In genomic region chr16:19135201-19135838, GRCh38 we compare ENCODE assay signal across 3 cellular contexts.
TF ChIP-seq lines count a peak whose summit lies in the region.

No MANE protein-coding gene starts in this region.

TF ChIP-seq in A549, 52 proteins besides CTCF, POLR2A, EP300 and RAD21:
- TF ChIP-seq ESRRA (IDR thresholded peaks at IDR 0.05; ENCODE audit: borderline replicate concordance, low read length) (no peak), JUN (IDR thresholded peaks at IDR 0.05) (no peak), GATA3 (IDR thresholded peaks at IDR 0.05; ENCODE audit: borderline replicate concordance) (no peak)
- TF ChIP-seq, protein P1, sequence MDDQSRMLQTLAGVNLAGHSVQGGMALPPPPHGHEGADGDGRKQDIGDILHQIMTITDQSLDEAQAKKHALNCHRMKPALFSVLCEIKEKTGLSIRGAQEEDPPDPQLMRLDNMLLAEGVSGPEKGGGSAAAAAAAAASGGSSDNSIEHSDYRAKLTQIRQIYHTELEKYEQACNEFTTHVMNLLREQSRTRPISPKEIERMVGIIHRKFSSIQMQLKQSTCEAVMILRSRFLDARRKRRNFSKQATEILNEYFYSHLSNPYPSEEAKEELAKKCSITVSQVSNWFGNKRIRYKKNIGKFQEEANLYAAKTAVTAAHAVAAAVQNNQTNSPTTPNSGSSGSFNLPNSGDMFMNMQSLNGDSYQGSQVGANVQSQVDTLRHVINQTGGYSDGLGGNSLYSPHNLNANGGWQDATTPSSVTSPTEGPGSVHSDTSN (IDR thresholded peaks at IDR 0.05): no peak
TF ChIP-seq in A549: peak in this region for 0.

TF ChIP-seq in IMR-90, 13 proteins besides CTCF, POLR2A, EP300 and RAD21:
- TF ChIP-seq FOS (IDR thresholded peaks at IDR 0.05; ENCODE audit: low read depth, low read length) (no peak), NFE2L2 (IDR thresholded peaks at IDR 0.05; ENCODE audit: low read depth, low read length) (no peak)

TF ChIP-seq in H1, 55 proteins besides CTCF, POLR2A, EP300 and RAD21:
- TF ChIP-seq YY1 (IDR thresholded peaks at IDR 0.05; ENCODE audit: low read depth, low read length) (no peak), SUZ12 (IDR thresholded peaks at IDR 0.05; ENCODE audit: low read length) (no peak), GTF2F1 (IDR thresholded peaks at IDR 0.05; ENCODE audit: borderline replicate concordance, low read depth, low read length) (no peak), SIRT6 (IDR thresholded peaks at IDR 0.05; ENCODE audit: low read length) (no peak), TAF7 (optimal IDR thresholded peaks at IDR 0.05; ENCODE audit: borderline replicate concordance, low read depth, low read length) (no peak)
